ENCODE assay signal across 19 cellular contexts in genomic region chr22:48631288-48631687, GRCh38.
DNase-seq lines count a peak whose midpoint lies in the region; ATAC-seq and TF ChIP-seq lines count a peak whose summit lies in the region.
"Had no signal": no experiment of that assay in that cellular context is flagged by ENCODE, and none has a peak within 500 bp of the region (broad histone marks: within the 10 kb centered on the region; RNA-seq: fewer than 3 reads in every experiment).

No MANE protein-coding gene starts in this region.

- H3K27ac Mint-ChIP-seq in endodermal cell, result peak overlapping the region; percentile 75
- H3K27ac Mint-ChIP-seq: CD4-positive, alpha-beta T cell had no signal

- H4K91ac ChIP-seq in neuronal stem cell (ENCODE audit: low read depth, low read length, poor library complexity), result no peak overlapping the region

- no peak overlapping the region for H3K4me3 Mint-ChIP-seq in endodermal cell
- H3K4me3 Mint-ChIP-seq: CD4-positive, alpha-beta T cell had no signal

- no peak overlapping the region for H2BK120ac ChIP-seq in neuronal stem cell (ENCODE audit: low read depth, low read length)

- H3K14ac ChIP-seq in neuronal stem cell (ENCODE audit: low read length), result no peak overlapping the region

- H3K4me3 ChIP-seq in endodermal cell (ENCODE audit: low read length), result no peak overlapping the region
- H3K4me3 ChIP-seq in neuronal stem cell (ENCODE audit: low read length in 2 of 2), result no peak overlapping the region
- H3K4me3 ChIP-seq in osteoblast (ENCODE audit: insufficient read depth, low read length), result no peak overlapping the region
- H3K4me3 ChIP-seq: GM12878, SJCRH30 had no signal

- peak overlapping the region; percentile 56 for H3K23ac ChIP-seq in neuronal stem cell (ENCODE audit: low read depth, low read length, poor library complexity)

- H4K20me1 ChIP-seq in osteoblast (ENCODE audit: insufficient read depth, low read length), result no peaks in the 10 kb centered on the region

- peaks cover 15% of the 10 kb centered on the region for H3K4me1 Mint-ChIP-seq in endodermal cell

- H2BK15ac ChIP-seq in neuronal stem cell (ENCODE audit: low read length), result peak overlapping the region; percentile 19

- no peak overlapping the region for H2BK5ac ChIP-seq in neuronal stem cell (ENCODE audit: low read length)

- peak overlapping the region; percentile 42 for H2BK12ac ChIP-seq in neuronal stem cell (ENCODE audit: low read length)

- no peaks in the 10 kb centered on the region for H3K9me3 ChIP-seq in endodermal cell (ENCODE audit: control insufficient read depth, low read length)
- H3K9me3 ChIP-seq in neuronal stem cell (replicated peaks in 1 of 2; ENCODE audit: control insufficient read depth in 2 of 2, insufficient read depth in 1 of 2, low read depth in 1 of 2, low read length in 2 of 2), result no peaks in the 10 kb centered on the region
- no peaks in the 10 kb centered on the region for H3K9me3 ChIP-seq in osteoblast (ENCODE audit: low read depth, low read length)
- H3K9me3 ChIP-seq: Caco-2, SJCRH30 had no signal

- H3K36me3 ChIP-seq in endodermal cell (ENCODE audit: control insufficient read depth, insufficient read depth, low read length) (no peaks in the 10 kb centered on the region), neuronal stem cell (replicated peaks in 1 of 2; ENCODE audit: control insufficient read depth in 2 of 2, insufficient read depth in 2 of 2, low read length in 2 of 2) (no peaks in the 10 kb centered on the region), osteoblast (ENCODE audit: insufficient read depth, low read length) (no peaks in the 10 kb centered on the region)
- H3K36me3 ChIP-seq: SJCRH30 had no signal

- H2AK5ac ChIP-seq in neuronal stem cell (ENCODE audit: low read depth, low read length), result peak overlapping the region; percentile 70

- no peak for TF ChIP-seq CTCF in endodermal cell (conservative IDR thresholded peaks at IDR 0.05)
- TF ChIP-seq CTCF in osteoblast (IDR thresholded peaks at IDR 0.05; ENCODE audit: extremely low read depth, low read depth, low read length), result no peak

- no peak overlapping the region for H3K4me2 ChIP-seq in neuronal stem cell (ENCODE audit: insufficient read depth, low read length, poor library complexity, severe bottlenecking)
- H3K4me2 ChIP-seq in osteoblast (ENCODE audit: insufficient read depth, low read length), result no peak overlapping the region

- H3K27ac ChIP-seq in endodermal cell (ENCODE audit: low read depth, low read length) (no peak overlapping the region), neuronal stem cell (replicated peaks; ENCODE audit: low read length) (no peak overlapping the region), osteoblast (ENCODE audit: low read depth, low read length) (no peak overlapping the region)
- H3K27ac ChIP-seq: 22Rv1, SJCRH30 had no signal

- peaks cover 14% of the 10 kb centered on the region for H3K79me1 ChIP-seq in neuronal stem cell (ENCODE audit: low read depth, low read length)

- H3K27me3 ChIP-seq in endodermal cell (ENCODE audit: control insufficient read depth, insufficient read depth, low read length, poor library complexity, severe bottlenecking) (no peaks in the 10 kb centered on the region), neuronal stem cell (ENCODE audit: control insufficient read depth in 3 of 3, insufficient read depth in 3 of 3, low read depth in 1 of 3, low read length in 3 of 3) (no peaks in the 10 kb centered on the region), osteoblast (ENCODE audit: insufficient read depth, low read length) (no peaks in the 10 kb centered on the region)
- H3K27me3 ChIP-seq: SJCRH30 had no signal

- H3K18ac ChIP-seq in neuronal stem cell (ENCODE audit: low read length), result peak overlapping the region; percentile 95

- no peaks in the 10 kb centered on the region for H3K36me3 Mint-ChIP-seq in endodermal cell (ENCODE audit: low read depth)

- no peaks in the 10 kb centered on the region for H3K9me3 Mint-ChIP-seq in endodermal cell
- H3K9me3 Mint-ChIP-seq: CD4-positive, alpha-beta T cell had no signal

- H4K8ac ChIP-seq in neuronal stem cell (ENCODE audit: low read depth, low read length), result no peak overlapping the region

- H2AFZ ChIP-seq in neuronal stem cell (ENCODE audit: low read length) (no peak overlapping the region), osteoblast (ENCODE audit: low read length) (no peak overlapping the region)

- H3K4me1 ChIP-seq in endodermal cell (ENCODE audit: control insufficient read depth, insufficient read depth, low read length) (peaks cover 12% of the 10 kb centered on the region), neuronal stem cell (ENCODE audit: control insufficient read depth in 2 of 2, insufficient read depth in 1 of 2, low read depth in 1 of 2, low read length in 2 of 2) (peaks cover 2 to 57% of the 10 kb centered on the region in 2 donors), osteoblast (ENCODE audit: insufficient read depth, low read length) (no peaks in the 10 kb centered on the region)
- H3K4me1 ChIP-seq: Caco-2 had no signal

- no peaks in the 10 kb centered on the region for H3K79me2 ChIP-seq in osteoblast (ENCODE audit: insufficient read depth, low read length)

- DNase-seq in NCI-H524 (lab: John Stamatoyannopoulos, UW), result peak; percentile 16 to 69
- no peak for DNase-seq in NCI-H524 treated with DMSO at 0.1 percent for 48 hours (lab: John Stamatoyannopoulos, UW)
- no peak for DNase-seq in endodermal cell
- no peak for DNase-seq in neuronal stem cell (ENCODE audit: low spot score)
- DNase-seq in osteoblast (ENCODE audit: insufficient read length, low spot score, missing footprints), result no peak
- DNase-seq in OCI-M2 (lab: John Stamatoyannopoulos, UW; ENCODE audit: unreplicated experiment), result no peak
- DNase-seq: Caco-2; CD4-positive, alpha-beta T cell; GOT3; KBM-7; NCI-H1105; NCI-H1694; NCI-H2227 treated with DMSO at 0.1 percent for 48 hours; NCI-H510A treated with DMSO at 0.1 percent for 48 hours; SJCRH30 had no signal

- H3K4ac ChIP-seq in neuronal stem cell (ENCODE audit: low read length), result no peak overlapping the region

- no peak overlapping the region for H3K9ac ChIP-seq in endodermal cell (ENCODE audit: extremely low read depth, low read length, poor library complexity, severe bottlenecking)
- no peak overlapping the region for H3K9ac ChIP-seq in neuronal stem cell (ENCODE audit: low read depth, low read length, poor library complexity)

- WGBS in endodermal cell (ENCODE audit: insufficient coverage in 1 of 2, insufficient read length in 1 of 2), 2 experiments, result 89 to 90% methylated on average over 15 to 20 of the region's 20 CpGs
- no CpG with 5 or more reads among the region's 20 CpGs for WGBS in neuronal stem cell (ENCODE audit: extremely low coverage in 2 of 2, insufficient read length in 2 of 2, insufficient replicate concordance in 1 of 2), 2 donors

- ATAC-seq in GM21825 (IDR thresholded peaks at IDR 0.05; ENCODE audit: unreplicated experiment), result no peak
- no peak for ATAC-seq in HG03280 (IDR thresholded peaks at IDR 0.05; ENCODE audit: unreplicated experiment)
- ATAC-seq: GM12878 had no signal

- H3K27me3 Mint-ChIP-seq in endodermal cell (ENCODE audit: insufficient read depth), result no peaks in the 10 kb centered on the region
- H3K27me3 Mint-ChIP-seq: CD4-positive, alpha-beta T cell had no signal

Comparison
In these comparisons a context has a peak if more than half of its experiments do, and no peak if none do; other contexts are left out.
1. DNase-seq: peak in NCI-H524 (2 of 2); none in NCI-H524 treated with DMSO at 0.1 percent for 48 hours (single experiment), endodermal cell (single experiment), neuronal stem cell (single experiment), osteoblast (single experiment) and OCI-M2 (single experiment).